30 cellular contexts compared by ENCODE assay signal in the genomic region with DNA sequence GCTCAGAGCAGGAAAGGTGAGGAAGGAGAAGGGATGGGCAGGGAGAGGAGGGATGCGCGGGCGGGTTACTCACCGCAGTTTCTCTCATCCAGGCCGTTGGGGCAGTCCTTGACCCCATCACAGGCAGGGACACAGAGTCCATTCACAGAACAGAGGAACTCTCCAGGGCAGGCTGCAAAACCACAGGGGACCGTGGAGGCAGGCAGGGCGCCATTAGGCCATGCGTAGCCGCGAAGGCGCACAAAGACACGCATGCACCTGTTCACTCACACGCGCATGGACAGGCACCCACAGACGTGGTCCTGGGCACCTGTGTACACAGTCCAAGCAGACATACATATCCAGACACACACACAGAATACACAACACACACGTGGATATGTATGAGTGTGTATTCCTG. TPM values are rescaled to one million over a fixed set of nuclear protein-coding genes. Genes with fewer than 3 reads are reported as not detected.
"Had no signal": no experiment of that assay in that cellular context is flagged by ENCODE, and none has a peak within 500 bp of the region (broad histone marks: within the 10 kb centered on the region; RNA-seq: fewer than 3 reads in every experiment).

No MANE protein-coding gene starts in this region.

- DNase-seq: activated CD4-positive, alpha-beta memory T cell treated with anti-CD3 and anti-CD28 coated beads for 36 hours; activated CD4-positive, alpha-beta T cell treated with anti-CD3 and anti-CD28 coated beads for 36 hours; activated CD4-positive, alpha-beta T cell treated with anti-CD3 and anti-CD28 coated beads, Interleukin-2, amount 10 ng/mL, durations not matched to agents 24 days and 14 days; activated CD4-positive, CD25-positive, alpha-beta regulatory T cell; activated CD4-positive, CD25-positive, alpha-beta regulatory T cell treated with anti-CD3 and anti-CD28 coated beads, Interleukin-2, amount 50 U/mL, for 72 hours; activated CD8-positive, alpha-beta memory T cell treated with anti-CD3 and anti-CD28 coated beads, Interleukin-2, amount 10 ng/mL, durations not matched to agents 7 days and 5 days; activated CD8-positive, alpha-beta memory T cell treated with anti-CD3 and anti-CD28 coated beads, Interleukin-2, amount 50 U/mL, for 4 hours; activated CD8-positive, alpha-beta T cell treated with anti-CD3 and anti-CD28 coated beads, Interleukin-2, amount 10 ng/mL, durations not matched to agents 7 days and 5 days; activated gamma-delta T cell; activated naive CD4-positive, alpha-beta T cell; activated naive CD4-positive, alpha-beta T cell treated with anti-CD3 and anti-CD28 coated beads, Interleukin-2, amount 10 ng/mL, durations not matched to agents 7 days and 5 days; activated naive CD8-positive, alpha-beta T cell treated with anti-CD3 and anti-CD28 coated beads, Interleukin-2, amount 10 ng/mL, durations not matched to agents 7 days and 5 days; activated T-cell treated with anti-CD3 and anti-CD28 coated beads, Interleukin-2, amount 50 U/mL, for 1 hour; activated T-cell treated with anti-CD3 and anti-CD28 coated beads, Interleukin-2, amount 50 U/mL, for 48 hours; caudate nucleus; cortex of kidney; dermis blood vessel endothelial cell; effector CD4-positive, alpha-beta T cell; effector memory CD8-positive, alpha-beta T cell; erythroblast; foreskin keratinocyte; gastrocnemius medialis; glutamatergic neuron; heart left ventricle; T-helper 2 cell had no signal

- H3K27ac Mint-ChIP-seq: activated CD4-positive, alpha-beta memory T cell treated with anti-CD3 and anti-CD28 coated beads for 36 hours; activated CD4-positive, alpha-beta T cell treated with anti-CD3 and anti-CD28 coated beads for 36 hours; activated CD4-positive, alpha-beta T cell treated with anti-CD3 and anti-CD28 coated beads, Interleukin-2, amount 10 ng/mL, durations not matched to agents 24 days and 14 days; activated CD8-positive, alpha-beta memory T cell treated with anti-CD3 and anti-CD28 coated beads, Interleukin-2, amount 10 ng/mL, durations not matched to agents 7 days and 5 days; activated CD8-positive, alpha-beta T cell treated with anti-CD3 and anti-CD28 coated beads, Interleukin-2, amount 10 ng/mL, durations not matched to agents 7 days and 5 days; activated naive CD4-positive, alpha-beta T cell treated with anti-CD3 and anti-CD28 coated beads, Interleukin-2, amount 10 ng/mL, durations not matched to agents 7 days and 5 days; activated naive CD4-positive, alpha-beta T cell treated with anti-CD3 and anti-CD28 coated beads, Interleukin-2, amount 50 U/mL, for 72 hours; brain; effector memory CD8-positive, alpha-beta T cell had no signal

- H3K36me3 Mint-ChIP-seq: activated CD8-positive, alpha-beta memory T cell treated with anti-CD3 and anti-CD28 coated beads, Interleukin-2, amount 10 ng/mL, durations not matched to agents 7 days and 5 days; activated naive CD4-positive, alpha-beta T cell treated with anti-CD3 and anti-CD28 coated beads, Interleukin-2, amount 10 ng/mL, durations not matched to agents 7 days and 5 days; activated naive CD4-positive, alpha-beta T cell treated with anti-CD3 and anti-CD28 coated beads, Interleukin-2, amount 50 U/mL, for 72 hours; activated naive CD8-positive, alpha-beta T cell treated with anti-CD3 and anti-CD28 coated beads, Interleukin-2, amount 10 ng/mL, durations not matched to agents 7 days and 5 days; brain had no signal

- H3K4me3 Mint-ChIP-seq: activated CD4-positive, alpha-beta memory T cell treated with anti-CD3 and anti-CD28 coated beads for 36 hours; activated CD4-positive, alpha-beta T cell treated with anti-CD3 and anti-CD28 coated beads for 36 hours; activated CD4-positive, alpha-beta T cell treated with anti-CD3 and anti-CD28 coated beads, Interleukin-2, amount 10 ng/mL, durations not matched to agents 24 days and 14 days; activated CD8-positive, alpha-beta memory T cell treated with anti-CD3 and anti-CD28 coated beads, Interleukin-2, amount 10 ng/mL, durations not matched to agents 7 days and 5 days; activated CD8-positive, alpha-beta T cell treated with anti-CD3 and anti-CD28 coated beads, Interleukin-2, amount 10 ng/mL, durations not matched to agents 7 days and 5 days; activated naive CD4-positive, alpha-beta T cell treated with anti-CD3 and anti-CD28 coated beads, Interleukin-2, amount 10 ng/mL, durations not matched to agents 7 days and 5 days; activated naive CD8-positive, alpha-beta T cell treated with anti-CD3 and anti-CD28 coated beads, Interleukin-2, amount 10 ng/mL, durations not matched to agents 7 days and 5 days; brain; effector memory CD8-positive, alpha-beta T cell had no signal

- ATAC-seq: activated CD4-positive, alpha-beta T cell treated with anti-CD3 and anti-CD28 coated beads for 36 hours; activated CD8-positive, alpha-beta memory T cell treated with anti-CD3 and anti-CD28 coated beads, Interleukin-2, amount 10 ng/mL, durations not matched to agents 7 days and 5 days; activated CD8-positive, alpha-beta T cell treated with anti-CD3 and anti-CD28 coated beads, Interleukin-2, amount 10 ng/mL, durations not matched to agents 7 days and 5 days; activated naive CD4-positive, alpha-beta T cell treated with anti-CD3 and anti-CD28 coated beads, Interleukin-2, amount 50 U/mL, for 72 hours; effector memory CD8-positive, alpha-beta T cell; foreskin keratinocyte; gastrocnemius medialis; heart left ventricle had no signal

- H3K9me3 Mint-ChIP-seq: activated CD4-positive, alpha-beta memory T cell treated with anti-CD3 and anti-CD28 coated beads for 36 hours; activated CD4-positive, alpha-beta T cell treated with anti-CD3 and anti-CD28 coated beads, Interleukin-2, amount 10 ng/mL, durations not matched to agents 24 days and 14 days; activated naive CD4-positive, alpha-beta T cell treated with anti-CD3 and anti-CD28 coated beads, Interleukin-2, amount 10 ng/mL, durations not matched to agents 7 days and 5 days; activated naive CD4-positive, alpha-beta T cell treated with anti-CD3 and anti-CD28 coated beads, Interleukin-2, amount 50 U/mL, for 72 hours; activated naive CD8-positive, alpha-beta T cell treated with anti-CD3 and anti-CD28 coated beads, Interleukin-2, amount 10 ng/mL, durations not matched to agents 7 days and 5 days; effector memory CD8-positive, alpha-beta T cell had no signal

RNA-seq across cellular contexts. Expression of a gene that starts 35.0 kb away (rescaled TPM):
- total RNA-seq: ascending aorta, chondrocyte, dermis blood vessel endothelial cell, esophagus muscularis mucosa, foreskin keratinocyte had no signal
